In genomic region chr14:64805646-64806045, GRCh38 we compare ENCODE assay signal across 7 cellular contexts.
DNase-seq lines count a peak whose midpoint lies in the region; ATAC-seq and TF ChIP-seq lines count a peak whose summit lies in the region.
"Not testable (repeated sequence)": the region's sequence is repeated elsewhere in the genome, so short reads cannot be mapped to it uniquely, and the experiment has no call there.

No MANE protein-coding gene starts in this region.

- not testable (repeated sequence) for H3K27me3 ChIP-seq in IMR-90 (ENCODE audit: control insufficient read depth, insufficient read depth, low read length); ascending aorta; esophagus muscularis mucosa; psoas muscle (ENCODE audit: insufficient read depth in 3 of 3, low read length in 2 of 3)

- TF ChIP-seq CTCF in IMR-90 (conservative IDR thresholded peaks at IDR 0.05; ENCODE audit: low read depth, low read length); ascending aorta (IDR thresholded peaks at IDR 0.05); esophagus muscularis mucosa (IDR thresholded peaks at IDR 0.05); psoas muscle (IDR thresholded peaks at IDR 0.05): not testable (repeated sequence)

- not testable (repeated sequence) for H3K56ac ChIP-seq in IMR-90 (ENCODE audit: extremely low read depth, insufficient read depth, low read length)

- peak overlapping the region; percentile 53 to 72; a peak in 3 of 4 replicates for H4K8ac ChIP-seq in IMR-90 (ENCODE audit: low read depth in 2 of 2, low read length in 2 of 2)

- H3K79me1 ChIP-seq in IMR-90 (ENCODE audit: low read depth in 1 of 2, low read length in 2 of 2), result not testable (repeated sequence)

- no CpG with 5 or more reads among the region's 3 CpGs for WGBS in IMR-90 (ENCODE audit: extremely low coverage in 2 of 2, insufficient read length in 1 of 2), 2 experiments
- 100% methylated on average over 3 of the region's 3 CpGs for WGBS in esophagus muscularis mucosa
- 88 to 98% (median 96%) methylated on average over 3 of the region's 3 CpGs for WGBS in psoas muscle, 3 donors

- peak overlapping the region; percentile 80 for H2AFZ ChIP-seq in IMR-90 (replicated peaks; ENCODE audit: low read length, poor library complexity)

- not testable (repeated sequence) for TF ChIP-seq POLR2A in IMR-90 (IDR thresholded peaks at IDR 0.05; ENCODE audit: low read depth, low read length); esophagus muscularis mucosa (IDR thresholded peaks at IDR 0.05; ENCODE audit: low read depth)

- H3K4me1 ChIP-seq in IMR-90 (ENCODE audit: control insufficient read depth, insufficient read depth, low read length) (peaks cover 18% of the 10 kb centered on the region), ascending aorta (peaks cover 8 to 25% of the 10 kb centered on the region in 2 donors), esophagus muscularis mucosa (peaks cover 17 to 24% (median 20%) of the 10 kb centered on the region in 4 donors), psoas muscle (peaks cover 32% of the 10 kb centered on the region)

- H3K14ac ChIP-seq in IMR-90 (replicated peaks; ENCODE audit: low read depth, low read length), result 0 out of 2 replicates have a peak overlapping the region, but pooled peaks have one; percentile 65

- not testable (repeated sequence) for H3K9me3 ChIP-seq in IMR-90 (ENCODE audit: control insufficient read depth, insufficient read depth, low read length); ascending aorta; esophagus muscularis mucosa; psoas muscle

- in situ Hi-C loops in IMR-90 (cut with MboI; ENCODE audit: low sequenced_read_pairs), result not testable (repeated sequence)

- intact Hi-C loops in IMR-90 (cut with micrococcal nuclease); esophagus muscularis mucosa (cut with DNase I); psoas muscle (cut with DNase I): not testable (repeated sequence)
- intact Hi-C loops in ascending aorta (cut with DNase I), result loop anchor here (5.0 kb wide), 2 partner anchors 107 to 123 kb away; partner anchors contain the start of gene CHURC1

- not testable (repeated sequence) for H3K9ac ChIP-seq in IMR-90 (ENCODE audit: low read depth, low read length)

- H4K91ac ChIP-seq in IMR-90 (ENCODE audit: insufficient read depth, low read depth, low read length), result peak overlapping the region; percentile 81

- H3K9me1 ChIP-seq in IMR-90 (ENCODE audit: insufficient read depth, low read length), result peaks cover 20% of the 10 kb centered on the region

- H3K4ac ChIP-seq in IMR-90 (ENCODE audit: low read depth, low read length), result peak overlapping the region; percentile 85

- not testable (repeated sequence) for BruUV-seq in IMR-90 (replicated peaks; lab: Mats Ljungman, UMichigan)

- H2AK9ac ChIP-seq in IMR-90 (replicated peaks; ENCODE audit: low read depth, low read length, poor library complexity), result peak overlapping the region; percentile 65

- not testable (repeated sequence) for H3K27ac ChIP-seq in IMR-90 (ENCODE audit: insufficient read depth, low read length)
- peak overlapping the region; percentile 92 to 93 for H3K27ac ChIP-seq in ascending aorta
- H3K27ac ChIP-seq in esophagus muscularis mucosa (replicated peaks in 1 of 4), result peak overlapping the region; percentile 69 to 80 (median 74)
- peak overlapping the region; percentile 85 for H3K27ac ChIP-seq in psoas muscle

- ATAC-seq in IMR-90 (ENCODE audit: low read depth) (peak; percentile 30; the same call in 1 of the 2 replicates), psoas muscle (peak; percentile 18 to 31 (median 25))

- not testable (repeated sequence) for TF ChIP-seq RAD21 in IMR-90 (IDR thresholded peaks at IDR 0.05; ENCODE audit: low read length)

- not testable (repeated sequence) for H3K4me3 ChIP-seq in IMR-90 (ENCODE audit: insufficient read depth, low read depth, low read length); ascending aorta; esophagus muscularis mucosa; psoas muscle

- H2BK5ac ChIP-seq in IMR-90 (ENCODE audit: low read depth, low read length, poor library complexity, severe bottlenecking), result peak overlapping the region; percentile 70

- H3K36me3 ChIP-seq in IMR-90 (ENCODE audit: control insufficient read depth, insufficient read depth, low read length); ascending aorta: not testable (repeated sequence)
- H3K36me3 ChIP-seq in esophagus muscularis mucosa (peaks cover 0 to 23% (median 0%) of the 10 kb centered on the region in 4 donors), psoas muscle (ENCODE audit: insufficient read depth in 1 of 2, low read depth in 1 of 2) (peaks cover 3 to 64% of the 10 kb centered on the region in 2 donors)

- peak overlapping the region; percentile 53; the same call in 1 of the 2 replicates for H3K23ac ChIP-seq in IMR-90 (ENCODE audit: low read depth, low read length)

- TF ChIP-seq EP300 in esophagus muscularis mucosa (IDR thresholded peaks at IDR 0.05), result not testable (repeated sequence)

- CTCF ChIA-PET in IMR-90 (lab: Yijun Ruan, JAX), result interaction anchor here (1.0 kb wide), 1 partner anchor 87 kb away, joined by 3 read pairs; no protein-coding TSS in a partner anchor

- peak overlapping the region; percentile 82 for H2BK120ac ChIP-seq in IMR-90 (ENCODE audit: low read depth, low read length)

- not testable (repeated sequence) for H4K5ac ChIP-seq in IMR-90 (ENCODE audit: low read depth, low read length)

- peak overlapping the region; percentile 74; the same call in 1 of the 2 replicates for H3K18ac ChIP-seq in IMR-90 (ENCODE audit: low read depth, low read length)

- DNase-seq in DMS53 (lab: John Stamatoyannopoulos, UW) (peak; percentile 93), IMR-90 (peak; percentile 63), RKO (ENCODE audit: low spot score) (peak; percentile 15), ascending aorta (ENCODE audit: low spot score in 2 of 2) (peak in 1 of 2 donors; percentile 33), islet precursor cell (peak; percentile 61)
- DNase-seq in esophagus muscularis mucosa (ENCODE audit: extremely low spot score); psoas muscle: not testable (repeated sequence)

- peak overlapping the region; percentile 95 for H2AK5ac ChIP-seq in IMR-90 (ENCODE audit: low read depth, low read length)

- H2BK15ac ChIP-seq in IMR-90 (ENCODE audit: low read depth, low read length), result peak overlapping the region; percentile 86; the same call in 2 of the 3 replicates

- POLR2A ChIA-PET in IMR-90 (lab: Charles Lee; ENCODE audit: unreplicated experiment), result not testable (repeated sequence)

- H3K4me2 ChIP-seq in IMR-90 (ENCODE audit: low read depth, low read length), result not testable (repeated sequence)

- H4K20me1 ChIP-seq in IMR-90 (ENCODE audit: insufficient read depth, low read length), result not testable (repeated sequence)

- H2BK20ac ChIP-seq in IMR-90 (ENCODE audit: low read depth, low read length), result peak overlapping the region; percentile 58

- dilution Hi-C loops in IMR-90 (cut with HindIII; ENCODE audit: low sequenced_read_pairs, unreplicated experiment), result not testable (repeated sequence)

TF ChIP-seq in IMR-90, 13 proteins besides CTCF, POLR2A, EP300 and RAD21:
- TF ChIP-seq FOS (IDR thresholded peaks at IDR 0.05; ENCODE audit: low read depth, low read length), result peak; percentile 40; the same call in 1 of the 2 replicates
